ENCODE assay signal across 25 cellular contexts in the genomic region with DNA sequence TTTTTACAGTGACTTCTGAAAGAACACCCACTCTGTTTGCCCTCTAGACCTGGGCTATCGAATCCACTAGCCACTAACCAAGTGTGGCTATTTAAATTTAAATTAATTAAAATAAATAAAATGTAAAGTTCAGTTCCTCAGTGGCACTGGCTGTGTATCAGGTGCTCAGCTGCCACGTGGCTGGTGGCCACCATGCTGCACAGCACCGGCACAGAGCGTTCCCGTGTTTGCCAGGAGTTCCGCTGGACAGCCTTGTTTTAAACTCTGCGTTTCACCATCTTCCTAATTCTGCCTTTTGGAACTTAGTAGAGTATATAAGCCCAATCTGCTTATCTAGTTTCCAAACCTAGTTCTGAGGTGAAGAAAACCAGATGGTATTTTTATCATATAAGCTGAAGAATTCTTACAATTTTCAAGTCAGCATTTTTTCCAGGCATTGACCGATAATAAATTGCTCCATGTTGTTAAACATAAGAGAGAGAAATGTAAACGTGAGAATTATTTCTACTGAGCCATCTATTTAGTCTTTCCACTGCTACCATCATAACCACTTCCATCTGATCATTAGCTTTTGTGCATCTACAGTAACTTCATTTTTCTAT.
"Had no signal": no experiment of that assay in that cellular context is flagged by ENCODE, and none has a peak within 500 bp of the region (broad histone marks: within the 10 kb centered on the region; RNA-seq: fewer than 3 reads in every experiment).

No MANE protein-coding gene starts in this region.

- H3K27ac ChIP-seq: coronary artery, foreskin keratinocyte, gastroesophageal sphincter, hepatocyte, neutrophil, pancreas, testis, tibial artery had no signal

- H3K4me3 Mint-ChIP-seq: central memory CD8-positive, alpha-beta T cell; effector memory CD8-positive, alpha-beta T cell; naive thymus-derived CD4-positive, alpha-beta T cell; neural crest cell; stimulated activated effector memory CD8-positive, alpha-beta T cell treated with anti-CD3 and anti-CD28 coated beads, Interleukin-12 subunit alpha, Interleukin-12 subunit beta, amount 100 ng/mL, for 72 hours; type B pancreatic cell had no signal

- H3K36me3 Mint-ChIP-seq: naive thymus-derived CD4-positive, alpha-beta T cell; stimulated activated effector memory CD8-positive, alpha-beta T cell treated with anti-CD3 and anti-CD28 coated beads, Interleukin-12 subunit alpha, Interleukin-12 subunit beta, amount 100 ng/mL, for 72 hours had no signal

- H3K36me3 ChIP-seq: gastroesophageal sphincter, heart left ventricle, neutrophil, pancreas, tibial artery had no signal

- H3K4me3 ChIP-seq: coronary artery, gastroesophageal sphincter, heart left ventricle, hepatocyte, pancreas, testis, tibial artery had no signal

- H3K4me1 ChIP-seq: foreskin keratinocyte, pancreas had no signal

- FAIRE-seq: kidney, pancreas had no signal

- H3K27me3 Mint-ChIP-seq: central memory CD8-positive, alpha-beta T cell had no signal

- H3K9me3 ChIP-seq: gastroesophageal sphincter, heart left ventricle, neutrophil, pancreas, testis, tibial artery had no signal

- ATAC-seq: effector memory CD8-positive, alpha-beta T cell; esophagus mucosa; foreskin keratinocyte; gastroesophageal sphincter; naive thymus-derived CD4-positive, alpha-beta T cell; pancreas; sciatic nerve; stimulated activated effector memory CD8-positive, alpha-beta T cell treated with anti-CD3 and anti-CD28 coated beads, Interleukin-12 subunit alpha, Interleukin-12 subunit beta, amount 100 ng/mL, for 72 hours; stimulated activated naive CD8-positive, alpha-beta T cell treated with anti-CD3 and anti-CD28 coated beads, Interleukin-15, Interleukin-2, amounts not matched to agents 100 U/mL and 50 U/mL, for 24 hours had no signal

- DNase-seq: dermis blood vessel endothelial cell; effector memory CD8-positive, alpha-beta T cell; foreskin keratinocyte; heart left ventricle; kidney; mesenchymal stem cell; midbrain; naive thymus-derived CD4-positive, alpha-beta T cell; pancreas; stimulated activated CD4-positive, alpha-beta T cell treated with anti-CD3 and anti-CD28 coated beads, Interleukin-2, amount 100 ng/mL, for 24 hours; stimulated activated CD4-positive, alpha-beta T cell treated with anti-CD3 and anti-CD28 coated beads, Interleukin-4, amount 100 ng/mL, for 24 hours; stimulated activated naive CD8-positive, alpha-beta T cell treated with anti-CD3 and anti-CD28 coated beads, Interleukin-15, Interleukin-2, amounts not matched to agents 100 U/mL and 50 U/mL, for 24 hours; substantia nigra; testis had no signal

- H3K79me2 ChIP-seq: hepatocyte had no signal

- H3K4me1 Mint-ChIP-seq: central memory CD8-positive, alpha-beta T cell; naive thymus-derived CD4-positive, alpha-beta T cell had no signal

- H2AFZ ChIP-seq: hepatocyte had no signal

- H3K9me3 Mint-ChIP-seq: central memory CD8-positive, alpha-beta T cell; effector memory CD8-positive, alpha-beta T cell; naive thymus-derived CD4-positive, alpha-beta T cell; neural crest cell; stimulated activated effector memory CD8-positive, alpha-beta T cell treated with anti-CD3 and anti-CD28 coated beads, Interleukin-12 subunit alpha, Interleukin-12 subunit beta, amount 100 ng/mL, for 72 hours; type B pancreatic cell had no signal

- H3K27ac Mint-ChIP-seq: effector memory CD8-positive, alpha-beta T cell; naive thymus-derived CD4-positive, alpha-beta T cell; stimulated activated effector memory CD8-positive, alpha-beta T cell treated with anti-CD3 and anti-CD28 coated beads, Interleukin-12 subunit alpha, Interleukin-12 subunit beta, amount 100 ng/mL, for 72 hours; type B pancreatic cell had no signal

- H3K27me3 ChIP-seq: foreskin keratinocyte, gastroesophageal sphincter, heart left ventricle, hepatocyte, neutrophil, pancreas, testis, tibial artery had no signal

- H3K4me2 ChIP-seq: hepatocyte had no signal
